ENCODE assay signal across 8 cellular contexts in genomic region chr12:6890789-6891624, GRCh38. TPM values are rescaled to one million over a fixed set of nuclear protein-coding genes. Genes with fewer than 3 reads are reported as not detected.
DNase-seq lines count a peak whose midpoint lies in the region; ATAC-seq and TF ChIP-seq lines count a peak whose summit lies in the region.

No MANE protein-coding gene starts in this region.

- H3K36me3 ChIP-seq in duodenal mucosa (ENCODE audit: control insufficient read depth in 1 of 2, insufficient read depth in 2 of 2, low read length in 2 of 2) (no peaks in the 10 kb centered on the region), lung (ENCODE audit: control insufficient read depth in 2 of 2, insufficient read depth in 2 of 2, low read length in 2 of 2) (no peaks in the 10 kb centered on the region)

- CTCF ChIA-PET in activated CD4-positive, alpha-beta memory T cell treated with anti-CD3 and anti-CD28 coated beads, Interleukin-2, amount 10 ng/mL, durations not matched to agents 7 days and 5 days (lab: Charles Lee) = interaction anchor here (0.6 to 2.8 kb wide), 36 partner anchors 9 to 421 kb away, joined by 3 to 120 read pairs (median 4); partner anchors contain the start of genes C12orf57, CD4, CDCA3 and COPS7A

- H3K4me3 ChIP-seq in duodenal mucosa (ENCODE audit: low read depth in 1 of 2, low read length in 2 of 2) (peak overlapping the region; percentile 67 to 70), lung (peak overlapping the region; percentile 53)

- H3K36me3 Mint-ChIP-seq in activated CD4-positive, alpha-beta memory T cell treated with anti-CD3 and anti-CD28 coated beads, Interleukin-2, amount 10 ng/mL, durations not matched to agents 7 days and 5 days (ENCODE audit: low read depth) = peaks cover 10% of the 10 kb centered on the region

- peak overlapping the region; percentile 79 for H3K4me3 Mint-ChIP-seq in activated CD4-positive, alpha-beta memory T cell treated with anti-CD3 and anti-CD28 coated beads, Interleukin-2, amount 10 ng/mL, durations not matched to agents 7 days and 5 days

- H3K27ac Mint-ChIP-seq in activated CD4-positive, alpha-beta memory T cell treated with anti-CD3 and anti-CD28 coated beads, Interleukin-2, amount 10 ng/mL, durations not matched to agents 7 days and 5 days = peak overlapping the region; percentile 93

- ATAC-seq in GM19455 (IDR thresholded peaks at IDR 0.05; ENCODE audit: unreplicated experiment) (peak; percentile 95), lung (ENCODE audit: insufficient read depth, low FRiP score) (peak; percentile 96)

- peak; percentile 93 for DNase-seq in CMK (ENCODE audit: low read depth)
- DNase-seq in HK-2 (ENCODE audit: unreplicated experiment) = peak; percentile 99
- DNase-seq in NCI-H82 treated with DMSO at 0.1 percent for 48 hours (lab: John Stamatoyannopoulos, UW; ENCODE audit: unreplicated experiment) = peak; percentile 92
- DNase-seq in activated CD4-positive, alpha-beta memory T cell treated with anti-CD3 and anti-CD28 coated beads, Interleukin-2, amount 10 ng/mL, durations not matched to agents 7 days and 5 days = peak; percentile 99
- DNase-seq in lung (ENCODE audit: low spot score) = peak; percentile 99
- DNase-seq in stimulated activated CD4-positive, alpha-beta T cell treated with anti-CD3 and anti-CD28 coated beads, TNF-alpha, amount 100 ng/mL, for 24 hours (ENCODE audit: low read depth in 3 of 3) = peak; percentile 96 to 99 (median 97)

- 2% methylated on average over 67 of the region's 67 CpGs for WGBS in lung, 2 donors

- H3K27ac ChIP-seq in duodenal mucosa (ENCODE audit: low read depth, low read length) (peak overlapping the region; percentile 84), lung (ENCODE audit: low read depth in 1 of 2, low read length in 1 of 2) (peak overlapping the region; percentile 89 to 93)

- H3K9me3 Mint-ChIP-seq in activated CD4-positive, alpha-beta memory T cell treated with anti-CD3 and anti-CD28 coated beads, Interleukin-2, amount 10 ng/mL, durations not matched to agents 7 days and 5 days = no peaks in the 10 kb centered on the region

- H3K9ac ChIP-seq in duodenal mucosa (ENCODE audit: low read depth in 1 of 2, low read length in 2 of 2) = peak overlapping the region; percentile 77 to 84

- peak; percentile 81 for TF ChIP-seq CTCF in lung (IDR thresholded peaks at IDR 0.05; ENCODE audit: control extremely low read depth, extremely low read depth)

- H3K9me3 ChIP-seq in duodenal mucosa (ENCODE audit: control insufficient read depth in 1 of 2, low read length in 2 of 2) (no peaks in the 10 kb centered on the region), lung (ENCODE audit: control insufficient read depth in 2 of 2, insufficient read depth in 1 of 2, low read length in 1 of 2) (no peaks in the 10 kb centered on the region)

- H3K4me1 Mint-ChIP-seq in activated CD4-positive, alpha-beta memory T cell treated with anti-CD3 and anti-CD28 coated beads, Interleukin-2, amount 10 ng/mL, durations not matched to agents 7 days and 5 days = peaks cover 38% of the 10 kb centered on the region

- no peaks in the 10 kb centered on the region for H3K27me3 Mint-ChIP-seq in activated CD4-positive, alpha-beta memory T cell treated with anti-CD3 and anti-CD28 coated beads, Interleukin-2, amount 10 ng/mL, durations not matched to agents 7 days and 5 days

- H3K4me1 ChIP-seq in duodenal mucosa (ENCODE audit: control insufficient read depth in 1 of 2, insufficient read depth in 2 of 2, low read length in 2 of 2) (peaks cover 9 to 11% of the 10 kb centered on the region in 2 donors), lung (ENCODE audit: control insufficient read depth in 2 of 2, insufficient read depth in 2 of 2, low read length in 2 of 2) (peaks cover 0 to 2% of the 10 kb centered on the region in 2 donors)

- no peaks in the 10 kb centered on the region for H3K27me3 ChIP-seq in duodenal mucosa (ENCODE audit: control insufficient read depth in 1 of 2, insufficient read depth in 2 of 2, low read length in 2 of 2)
- H3K27me3 ChIP-seq in lung (ENCODE audit: control insufficient read depth, insufficient read depth) = no peaks in the 10 kb centered on the region

- POLR2A ChIA-PET in activated CD4-positive, alpha-beta memory T cell treated with anti-CD3 and anti-CD28 coated beads, Interleukin-2, amount 10 ng/mL, durations not matched to agents 7 days and 5 days (lab: Charles Lee) = interaction anchor here (0.6 to 2.8 kb wide), 22 partner anchors 9 to 217 kb away, joined by 3 to 69 read pairs (median 6); partner anchors contain the start of genes C12orf57, C1RL, CD4 and CDCA3

RNA-seq across cellular contexts. Expression of gene LRRC23, which starts 13.6 kb away (rescaled TPM):
- 1 to 10 TPM; 5.7 to 6.1 TPM for total RNA-seq in activated CD4-positive, alpha-beta memory T cell treated with anti-CD3 and anti-CD28 coated beads, Interleukin-2, amount 10 ng/mL, durations not matched to agents 7 days and 5 days
- 10 to 100 TPM; 48.7 to 61.0 TPM for total RNA-seq in lung
- polyA plus RNA-seq in lung = 10 to 100 TPM; 29.6 to 35.5 TPM

RNA-seq across cellular contexts. Expression of gene SPSB2, which starts 17.9 kb away (rescaled TPM):
- total RNA-seq in activated CD4-positive, alpha-beta memory T cell treated with anti-CD3 and anti-CD28 coated beads, Interleukin-2, amount 10 ng/mL, durations not matched to agents 7 days and 5 days = 10 to 100 TPM; 11.1 to 11.2 TPM
- total RNA-seq in lung = 10 to 100 TPM; 25.3 to 37.5 TPM
- polyA plus RNA-seq in lung = 10 to 100 TPM; 21.0 to 39.8 TPM

RNA-seq across cellular contexts. Expression of gene ENO2, which starts 23.4 kb away (rescaled TPM):
- 100 to 1,000 TPM; 206 to 207 TPM for total RNA-seq in activated CD4-positive, alpha-beta memory T cell treated with anti-CD3 and anti-CD28 coated beads, Interleukin-2, amount 10 ng/mL, durations not matched to agents 7 days and 5 days
- total RNA-seq in lung = 10 to 100 TPM; 14.4 to 41.9 TPM
- 10 to 100 TPM; 26.8 to 34.8 TPM for polyA plus RNA-seq in lung

RNA-seq across cellular contexts. Expression of gene TPI1, which starts 23.7 kb away (rescaled TPM):
- 1,000 to 10,000 TPM; 1,228 to 1,253 TPM for total RNA-seq in activated CD4-positive, alpha-beta memory T cell treated with anti-CD3 and anti-CD28 coated beads, Interleukin-2, amount 10 ng/mL, durations not matched to agents 7 days and 5 days
- total RNA-seq in lung = 100 to 1,000 TPM; 256 to 507 TPM
- polyA plus RNA-seq in lung = 1,000 to 10,000 TPM in 1 of 2 donors, 100 to 1,000 TPM in 1; 362 to 1,097 TPM

RNA-seq across cellular contexts. Expression of gene ATN1, which starts 36.8 kb away (rescaled TPM):
- total RNA-seq in activated CD4-positive, alpha-beta memory T cell treated with anti-CD3 and anti-CD28 coated beads, Interleukin-2, amount 10 ng/mL, durations not matched to agents 7 days and 5 days = 10 to 100 TPM; 33.9 to 34.6 TPM
- total RNA-seq in lung = 100 to 1,000 TPM in 1 of 2 donors, 10 to 100 TPM in 1; 72.1 to 113 TPM
- polyA plus RNA-seq in lung = 10 to 100 TPM; 63.5 to 87.5 TPM

Comparison
In these comparisons a context has a peak if more than half of its experiments do, and no peak if none do; other contexts are left out.
1. Peak in every context shown above with its lines: DNase-seq, ATAC-seq, H3K4me3 ChIP-seq and H3K27ac ChIP-seq.
2. RNA of gene LRRC23, which starts 13.6 kb away (total RNA-seq): 48.7 to 61.0 TPM in lung; 5.7 to 6.1 TPM in activated CD4-positive, alpha-beta memory T cell treated with anti-CD3 and anti-CD28 coated beads, Interleukin-2, amount 10 ng/mL, durations not matched to agents 7 days and 5 days; every median in the first group is over 4 times any median in the second.
3. RNA of gene ENO2, which starts 23.4 kb away (total RNA-seq): 206 to 207 TPM in activated CD4-positive, alpha-beta memory T cell treated with anti-CD3 and anti-CD28 coated beads, Interleukin-2, amount 10 ng/mL, durations not matched to agents 7 days and 5 days; 14.4 to 41.9 TPM in lung; every median in the first group is over 4 times any median in the second.